ENCODE assay signal across 16 cellular contexts in genomic region chr1:15259608-15260007, GRCh38. TPM values are rescaled to one million over a fixed set of nuclear protein-coding genes. Genes with fewer than 3 reads are reported as not detected.
"Had no signal": no experiment of that assay in that cellular context is flagged by ENCODE, and none has a peak within 500 bp of the region (broad histone marks: within the 10 kb centered on the region; RNA-seq: fewer than 3 reads in every experiment).

No MANE protein-coding gene starts in this region.

- H3K4me2 ChIP-seq: SK-N-SH, smooth muscle cell had no signal

- H3K27me3 ChIP-seq: cardiac muscle cell, gastrocnemius medialis, pancreas, testis, uterus had no signal

- H3K9me3 ChIP-seq: gastrocnemius medialis, pancreas, testis, uterus had no signal

- H3K36me3 Mint-ChIP-seq: stimulated activated memory B cell treated with anti-CD40 and anti-IgM and Interleukin-4, amounts not matched to agents 10 μg/mL and 1 μg/mL and 100 μg/mL, for 72 hours had no signal

- DNase-seq: activated naive CD4-positive, alpha-beta T cell; effector CD8-positive, alpha-beta T cell; gastrocnemius medialis; islet precursor cell; mesendoderm; SK-N-SH; testis; uterus had no signal

- H3K4me3 Mint-ChIP-seq: activated T-helper 1 cell treated with anti-CD3 and anti-CD28 coated beads, Interleukin-12 subunit alpha, Interleukin-12 subunit beta, Interleukin-2, Interleukin-4 antibody, amounts not matched to agents 30 ng/mL and 10 ng/mL and 1 ng/mL, durations not matched to agents 14 hours and 24 hours and 36 hours; stimulated activated memory B cell treated with anti-CD40 and anti-IgM and Interleukin-4, amounts not matched to agents 10 μg/mL and 1 μg/mL and 100 μg/mL, for 72 hours had no signal

- ATAC-seq: gastrocnemius medialis; stimulated activated memory B cell treated with anti-CD40 and anti-IgM and Interleukin-4, amounts not matched to agents 10 μg/mL and 1 μg/mL and 100 μg/mL, for 72 hours had no signal

- H3K4me1 ChIP-seq: uterus had no signal

- H3K27ac Mint-ChIP-seq: activated T-helper 1 cell treated with anti-CD3 and anti-CD28 coated beads, Interleukin-12 subunit alpha, Interleukin-12 subunit beta, Interleukin-2, Interleukin-4 antibody, amounts not matched to agents 30 ng/mL and 10 ng/mL and 1 ng/mL, durations not matched to agents 14 hours and 24 hours and 36 hours; stimulated activated memory B cell treated with anti-CD40 and anti-IgM and Interleukin-4, amounts not matched to agents 10 μg/mL and 1 μg/mL and 100 μg/mL, for 72 hours had no signal

- H3K27ac ChIP-seq: cardiac muscle cell, coronary artery, gastrocnemius medialis, testis, uterus had no signal

- H3K36me3 ChIP-seq: cardiac muscle cell, gastrocnemius medialis, pancreas, uterus had no signal

- H3K9me2 ChIP-seq: SK-N-SH had no signal

- H3K4me3 ChIP-seq: cardiac muscle cell, coronary artery, gastrocnemius medialis, pancreas, smooth muscle cell, testis, uterus had no signal

RNA-seq across cellular contexts. Expression of gene FHAD1, which starts 12.6 kb away (rescaled TPM):
- total RNA-seq: activated T-helper 1 cell treated with anti-CD3 and anti-CD28 coated beads, Interleukin-12 subunit alpha, Interleukin-12 subunit beta, Interleukin-2, Interleukin-4 antibody, amounts not matched to agents 30 ng/mL and 10 ng/mL and 1 ng/mL, durations not matched to agents 14 hours and 24 hours and 36 hours; gastrocnemius medialis; left lobe of liver; smooth muscle cell; T-helper 1 cell treated with Interleukin-12 subunit alpha and Interleukin-12 subunit beta and Interleukin-4 antibody, amounts not matched to agents 30 ng/mL and 1 ng/mL, for 36 hours had no signal
